ENCODE assay signal across 16 cellular contexts in genomic region chr21:29124645-29125044, GRCh38. TPM values are rescaled to one million over a fixed set of nuclear protein-coding genes. Genes with fewer than 3 reads are reported as not detected.
"Had no signal": no experiment of that assay in that cellular context is flagged by ENCODE, and none has a peak within 500 bp of the region (broad histone marks: within the 10 kb centered on the region; RNA-seq: fewer than 3 reads in every experiment).

No MANE protein-coding gene starts in this region.

- ATAC-seq: heart right ventricle, left lung had no signal

- H3K4me3 Mint-ChIP-seq: activated naive CD4-positive, alpha-beta T cell treated with anti-CD3 and anti-CD28 coated beads, Interleukin-2, amount 50 U/mL, for 24 hours; brain; central memory CD8-positive, alpha-beta T cell; type B pancreatic cell had no signal

- H3K27ac ChIP-seq: heart right ventricle, left lung, ovary, sigmoid colon had no signal

- H3K4me1 ChIP-seq: heart right ventricle, left lung, sigmoid colon had no signal

- H3K4me3 ChIP-seq: heart right ventricle, left lung, ovary, sigmoid colon had no signal

- H3K4me1 Mint-ChIP-seq: activated naive CD4-positive, alpha-beta T cell treated with anti-CD3 and anti-CD28 coated beads, Interleukin-2, amount 50 U/mL, for 24 hours; brain; central memory CD8-positive, alpha-beta T cell had no signal

- H3K36me3 ChIP-seq: heart right ventricle, left lung, ovary, sigmoid colon had no signal

- H3K9me3 ChIP-seq: left lung, ovary had no signal

- H3K9me3 Mint-ChIP-seq: activated naive CD4-positive, alpha-beta T cell treated with anti-CD3 and anti-CD28 coated beads, Interleukin-2, amount 50 U/mL, for 24 hours; central memory CD8-positive, alpha-beta T cell had no signal

- H3K27me3 ChIP-seq: heart right ventricle, left lung, ovary, sigmoid colon had no signal

- H3K27ac Mint-ChIP-seq: activated naive CD4-positive, alpha-beta T cell treated with anti-CD3 and anti-CD28 coated beads, Interleukin-2, amount 50 U/mL, for 24 hours; brain; type B pancreatic cell had no signal

- DNase-seq: activated CD4-positive, alpha-beta T cell treated with anti-CD3 and anti-CD28 coated beads, Interleukin-2, amount 50 U/mL, for 1 hour; activated effector memory CD4-positive, alpha-beta T cell treated with Interleukin-2 at 50 U/mL for 16 hours; amygdala; cortex of kidney; effector memory CD4-positive, alpha-beta T cell; heart right ventricle; left lung; ovary; sigmoid colon; stimulated activated CD4-positive, alpha-beta T cell treated with anti-CD3 and anti-CD28 coated beads, Interleukin-2, amount 100 ng/mL, for 24 hours; stimulated activated naive CD4-positive, alpha-beta T cell had no signal

- H3K27me3 Mint-ChIP-seq: activated naive CD4-positive, alpha-beta T cell treated with anti-CD3 and anti-CD28 coated beads, Interleukin-2, amount 50 U/mL, for 24 hours; brain; central memory CD8-positive, alpha-beta T cell; type B pancreatic cell had no signal

RNA-seq across cellular contexts. Expression of gene MAP3K7CL, which starts 5.8 kb away (rescaled TPM):
- polyA plus RNA-seq: neural cell had no signal
